ENCODE assay signal across 13 cellular contexts in the genomic region with DNA sequence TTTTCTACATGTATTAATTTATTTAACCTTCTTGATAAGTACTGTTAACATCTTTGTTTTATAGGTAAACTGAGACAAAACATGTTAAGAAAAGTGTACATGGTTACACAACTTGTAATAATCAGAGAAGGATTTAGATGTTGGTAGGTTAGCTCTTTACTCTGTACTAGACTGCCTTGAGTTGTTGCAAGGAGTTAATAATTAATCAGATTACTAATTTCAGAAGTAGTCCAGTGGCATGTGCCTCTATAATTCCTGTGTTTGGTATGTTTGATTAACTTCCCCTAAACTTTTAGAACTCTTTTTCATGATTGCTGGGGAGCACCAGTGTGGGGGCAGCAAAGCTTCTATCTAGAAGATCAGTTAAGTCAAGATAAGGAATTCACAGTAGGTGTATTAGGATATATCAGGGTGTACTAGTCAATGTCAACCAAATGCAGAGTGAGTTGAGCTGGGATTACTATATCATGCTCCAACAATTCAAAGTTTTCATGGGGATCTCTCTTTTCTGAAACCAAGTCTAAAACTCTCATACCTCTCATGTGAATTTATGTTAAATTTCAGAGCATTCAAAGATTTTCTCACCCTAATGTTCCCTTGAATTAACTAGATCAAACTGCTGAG.
A peak's percentile ranks its signal among the peaks of the same experiment; 100 is the strongest.
DNase-seq lines count a peak whose midpoint lies in the region; ATAC-seq and TF ChIP-seq lines count a peak whose summit lies in the region.
"Had no signal": no experiment of that assay in that cellular context is flagged by ENCODE, and none has a peak within 500 bp of the region (broad histone marks: within the 10 kb centered on the region; RNA-seq: fewer than 3 reads in every experiment).

No MANE protein-coding gene starts in this region.

- no peak overlapping the region for H3K27ac ChIP-seq in effector memory CD4-positive, alpha-beta T cell (ENCODE audit: insufficient read depth, low read length, poor library complexity, severe bottlenecking)
- H3K27ac ChIP-seq: dorsolateral prefrontal cortex, spleen, uterus had no signal

- H3K4me1 ChIP-seq in effector memory CD4-positive, alpha-beta T cell (ENCODE audit: control insufficient read depth, insufficient read depth, low read length, poor library complexity, severe bottlenecking), result no peaks in the 10 kb centered on the region
- H3K4me1 ChIP-seq: spleen, uterus had no signal

- no peaks in the 10 kb centered on the region for H3K36me3 ChIP-seq in effector memory CD4-positive, alpha-beta T cell (ENCODE audit: control insufficient read depth, insufficient read depth, low read length)
- H3K36me3 ChIP-seq: spleen, uterus had no signal

- no peak overlapping the region for H3K4me3 ChIP-seq in effector memory CD4-positive, alpha-beta T cell (ENCODE audit: insufficient read depth, low read depth, low read length, poor library complexity, severe bottlenecking)
- H3K4me3 ChIP-seq: dorsolateral prefrontal cortex, spleen, uterus had no signal

- TF ChIP-seq POLR2A in GM18505 (IDR thresholded peaks at IDR 0.05; ENCODE audit: borderline replicate concordance, extremely low read depth, insufficient read depth, insufficient read length), result no peak

- no peaks in the 10 kb centered on the region for H3K27me3 ChIP-seq in effector memory CD4-positive, alpha-beta T cell (replicated peaks; ENCODE audit: control insufficient read depth, insufficient read depth, low read length, poor library complexity, severe bottlenecking)
- H3K27me3 ChIP-seq: dorsolateral prefrontal cortex, spleen, uterus had no signal

- no peaks in the 10 kb centered on the region for H3K9me3 ChIP-seq in effector memory CD4-positive, alpha-beta T cell (ENCODE audit: control insufficient read depth, low read length)
- H3K9me3 ChIP-seq: uterus had no signal

- peak; percentile 71 for ATAC-seq in GM18505 (IDR thresholded peaks at IDR 0.05; ENCODE audit: unreplicated experiment)
- ATAC-seq in GM19438 (IDR thresholded peaks at IDR 0.05; ENCODE audit: low read depth, unreplicated experiment), result peak; percentile 95
- peak; percentile 95 for ATAC-seq in HG02943 (IDR thresholded peaks at IDR 0.05; ENCODE audit: low read depth, unreplicated experiment)

- DNase-seq in HuH-7 (ENCODE audit: low spot score) (peak; percentile 4), C1 segment of cervical spinal cord (lab: John Stamatoyannopoulos, UW) (no peak), NCI-H1105 (lab: John Stamatoyannopoulos, UW) (no peak), NCI-H345 treated with DMSO at 0.1 percent for 48 hours (lab: John Stamatoyannopoulos, UW; ENCODE audit: unreplicated experiment) (no peak)
- no peak for DNase-seq in effector memory CD4-positive, alpha-beta T cell
- DNase-seq: dorsolateral prefrontal cortex, foreskin fibroblast, nephron progenitor cell, spleen, uterus had no signal
